1 cellular context compared by ENCODE assay signal in the genomic region with DNA sequence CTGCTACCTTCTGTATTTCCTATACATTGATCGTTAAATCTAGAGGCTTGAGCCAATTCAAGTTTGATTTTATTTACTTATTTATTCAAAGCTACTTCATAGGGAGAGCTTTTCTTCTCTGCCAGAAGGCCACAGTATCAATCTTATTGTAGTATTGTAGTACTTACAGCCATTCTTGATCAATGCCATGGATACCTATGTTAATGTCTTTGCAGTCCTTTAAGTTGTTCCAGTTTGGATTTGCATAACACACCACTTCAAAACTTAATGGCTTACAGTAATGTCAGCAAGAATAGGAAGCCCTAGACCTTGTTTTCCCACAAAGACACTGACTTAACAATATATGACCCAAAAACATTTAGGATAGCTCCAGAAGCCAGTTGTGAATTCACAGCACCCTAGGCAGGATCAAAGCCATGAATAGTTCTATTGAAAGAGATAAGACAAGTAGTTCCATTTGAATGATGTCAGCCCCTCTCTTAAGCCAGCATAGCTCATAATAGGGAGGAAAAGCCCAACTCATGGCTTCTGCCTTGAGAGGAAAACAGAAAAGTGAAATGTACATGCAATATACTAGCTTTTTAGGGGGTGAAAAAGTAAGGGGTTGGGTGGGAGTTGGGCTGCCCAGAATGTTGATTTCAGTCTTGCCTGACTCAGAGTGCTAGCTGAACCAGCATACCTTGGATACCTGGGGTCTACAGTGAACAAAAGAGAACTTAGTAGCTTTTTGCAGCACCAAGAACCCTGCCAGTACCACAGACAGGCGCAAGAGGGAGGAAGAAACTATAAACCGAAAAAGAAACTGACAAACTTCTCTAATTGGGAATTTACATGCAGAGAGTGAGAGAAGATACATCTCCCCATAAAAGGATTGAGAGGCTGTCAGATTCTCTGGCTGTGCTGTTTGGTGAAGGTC.
TF ChIP-seq lines count a peak whose summit lies in the region.

No MANE protein-coding gene starts in this region.

TF ChIP-seq in H1, 55 proteins besides CTCF, POLR2A, EP300 and RAD21:
- TF ChIP-seq ZNF274 (IDR thresholded peaks at IDR 0.05; ENCODE audit: borderline replicate concordance, extremely low read depth, low read length): no peak
- TF ChIP-seq JUN (IDR thresholded peaks at IDR 0.05; ENCODE audit: low read depth, low read length): 0 out of 2 replicates have a peak, but pooled peaks have one; percentile 18
- no peak for TF ChIP-seq TBP (IDR thresholded peaks at IDR 0.05; ENCODE audit: low read depth, low read length)
- no peak for TF ChIP-seq CTBP2 (IDR thresholded peaks at IDR 0.05; ENCODE audit: borderline replicate concordance, insufficient read depth, insufficient read length, low read length)
- TF ChIP-seq BCL11A (IDR thresholded peaks at IDR 0.05; ENCODE audit: low read depth in 2 of 2, low read length in 2 of 2): no peak
- TF ChIP-seq POU5F1 (IDR thresholded peaks at IDR 0.05; ENCODE audit: low read depth, low read length): no peak
- TF ChIP-seq ATF2 (IDR thresholded peaks at IDR 0.05; ENCODE audit: low read length): 0 out of 2 replicates have a peak, but pooled peaks have one; percentile 40
- TF ChIP-seq ASH2L (IDR thresholded peaks at IDR 0.05; ENCODE audit: low read length): no peak
- TF ChIP-seq POLR2AphosphoS5 (IDR thresholded peaks at IDR 0.05; ENCODE audit: low read depth, low read length): no peak
- TF ChIP-seq ATF3 (IDR thresholded peaks at IDR 0.05; ENCODE audit: insufficient read depth, low read depth, low read length): no peak
- no peak for TF ChIP-seq EZH2 (IDR thresholded peaks at IDR 0.05; ENCODE audit: low read depth, low read length, severe bottlenecking)
- peak; percentile 72 for TF ChIP-seq TEAD4 (IDR thresholded peaks at IDR 0.05; ENCODE audit: low read depth, low read length)
